30 cellular contexts compared by ENCODE assay signal in genomic region chrX:14073561-14073960, GRCh38. TPM values are rescaled to one million over a fixed set of nuclear protein-coding genes. Genes with fewer than 3 reads are reported as not detected.
DNase-seq lines count a peak whose midpoint lies in the region; ATAC-seq, FAIRE-seq and TF ChIP-seq lines count a peak whose summit lies in the region.
"Had no signal": no experiment of that assay in that cellular context is flagged by ENCODE, and none has a peak within 500 bp of the region (broad histone marks: within the 10 kb centered on the region; RNA-seq: fewer than 3 reads in every experiment).

No MANE protein-coding gene starts in this region.

- no peak overlapping the region for H2BK5ac ChIP-seq in H1 (ENCODE audit: low read depth, low read length)

- no peak overlapping the region for H3K27ac ChIP-seq in A549
- H3K27ac ChIP-seq in H1 (ENCODE audit: low read depth, low read length), result no peak overlapping the region
- H3K27ac ChIP-seq: adrenal gland, esophagus squamous epithelium, lower lobe of right lung, SJSA1, upper lobe of left lung had no signal

- 0 out of 3 replicates have a peak overlapping the region, but pooled peaks have one; percentile 21 for H3K4me2 ChIP-seq in A549
- H3K4me2 ChIP-seq in H1 (ENCODE audit: insufficient read depth in 1 of 2, low read depth in 2 of 2, low read length in 2 of 2), result no peak overlapping the region

- H3K36me3 ChIP-seq in H1 (ENCODE audit: control insufficient read depth in 2 of 4, insufficient read depth in 4 of 4, low read length in 3 of 4), result no peaks in the 10 kb centered on the region
- H3K36me3 ChIP-seq: adrenal gland, esophagus squamous epithelium, lower lobe of right lung, SJSA1, upper lobe of left lung had no signal

- H3K14ac ChIP-seq in H1 (ENCODE audit: insufficient read length), result no peak overlapping the region

- no peak overlapping the region for H4K8ac ChIP-seq in H1 (ENCODE audit: extremely low read depth, insufficient read depth, low read length)

- no peak overlapping the region for H3K4me3 Mint-ChIP-seq in nephron
- H3K4me3 Mint-ChIP-seq: endodermal cell, HFFc6 had no signal

- CTCF ChIA-PET in A549 (lab: Yijun Ruan, JAX), result interaction anchor here (1.3 kb wide), 1 partner anchor 19 kb away, joined by 3 read pairs; no protein-coding TSS in a partner anchor
- CTCF ChIA-PET in H1 (lab: Charles Lee; ENCODE audit: partially characterized antibody), result interaction anchor here (0.8 kb wide), 1 partner anchor 49 kb away, joined by 3 read pairs; no protein-coding TSS in a partner anchor

- no peak overlapping the region for H2BK12ac ChIP-seq in H1 (ENCODE audit: low read depth, low read length)

- no peak overlapping the region for H2AFZ ChIP-seq in H1 (ENCODE audit: low read length)

- H3K4ac ChIP-seq in H1 (replicated peaks; ENCODE audit: insufficient read length, low read depth, low read length), result no peak overlapping the region

- DNase-seq in A549 (ENCODE audit: low read depth in 1 of 2, low spot score in 1 of 2) (peak in 1 of 2 experiments; percentile 8), LNCaP clone FGC (ENCODE audit: low read depth) (peak; percentile 17), H1 (ENCODE audit: low read depth in 1 of 2, low spot score in 2 of 2) (no peak), cerebellar nuclear complex (lab: John Stamatoyannopoulos, UW) (no peak), urothelium cell line (ENCODE audit: low spot score) (no peak), SIG-M5 treated with dmso at 0.1 percent for 504 hours (lab: John Stamatoyannopoulos, UW; ENCODE audit: unreplicated experiment) (no peak)
- DNase-seq: 8988T; activated CD4-positive, alpha-beta T cell treated with anti-CD3 and anti-CD28 coated beads for 48 hours; activated naive CD4-positive, alpha-beta T cell; activated T-cell treated with anti-CD3 and anti-CD28 coated beads, Interleukin-2, amount 50 U/mL, for 48 hours; adrenal gland; COR-L47; DND-41; endodermal cell; esophagus squamous epithelium; HFFc6; KBM-7; lower lobe of right lung; MV-4-11; NCI-H2171; NCI-H524; T-helper 1 cell; upper lobe of left lung had no signal

- H3K9me3 ChIP-seq in A549 (no peaks in the 10 kb centered on the region), H1 (ENCODE audit: insufficient read depth in 2 of 2, low read depth in 1 of 2, low read length in 1 of 2) (no peaks in the 10 kb centered on the region)
- H3K9me3 ChIP-seq: adrenal gland, esophagus squamous epithelium, lower lobe of right lung, SJSA1, upper lobe of left lung had no signal

- H3K9ac ChIP-seq in H1 (replicated peaks in 1 of 4; ENCODE audit: extremely low read depth in 1 of 4, low read depth in 3 of 4, low read length in 3 of 4), result no peak overlapping the region

- no peak overlapping the region for H2BK20ac ChIP-seq in H1 (ENCODE audit: low read length)

- H3K4me1 Mint-ChIP-seq in nephron, result peaks cover 12% of the 10 kb centered on the region
- H3K4me1 Mint-ChIP-seq: endodermal cell had no signal

- no peak overlapping the region for H2AK5ac ChIP-seq in H1 (ENCODE audit: low read depth, low read length)

- POLR2A ChIA-PET in A549 (lab: Yijun Ruan, JAX) (no interaction called here), H1 (lab: Charles Lee; ENCODE audit: partially characterized antibody) (no interaction called here)

- no peak for TF ChIP-seq POLR2A in A549 (IDR thresholded peaks at IDR 0.05; ENCODE audit: low read length)
- no peak for TF ChIP-seq POLR2A in H1 (IDR thresholded peaks at IDR 0.05; ENCODE audit: control extremely low read depth in 1 of 2, low read depth in 2 of 2, low read length in 2 of 2)

- H3K36me3 Mint-ChIP-seq in nephron (ENCODE audit: low read depth), result no peaks in the 10 kb centered on the region

- no peak for TF ChIP-seq RAD21 in A549 (conservative IDR thresholded peaks at IDR 0.05 in 1 of 2, IDR thresholded peaks at IDR 0.05 in 1 of 2)
- TF ChIP-seq RAD21 in H1 (IDR thresholded peaks at IDR 0.05 in 1 of 2, conservative IDR thresholded peaks at IDR 0.05 in 1 of 2; ENCODE audit: low read depth in 2 of 2, low read length in 2 of 2), result no peak

- H3K23ac ChIP-seq in H1 (ENCODE audit: insufficient read length), result no peak overlapping the region

- FAIRE-seq in A549 (lab: Jason Lieb, UNC) (peak; percentile 96), H1 (lab: Jason Lieb, UNC) (peak; percentile 79), urothelium cell line (lab: Jason Lieb, UNC) (no peak)
- FAIRE-seq: GM12878, keratinocyte, RCC 7860, TTC549 had no signal

- no peaks in the 10 kb centered on the region for H3K27me3 Mint-ChIP-seq in nephron (ENCODE audit: low read depth)

- H3K4me1 ChIP-seq in A549 (no peaks in the 10 kb centered on the region; the same call in 2 of the 3 replicates), H1 (replicated peaks in 1 of 4; ENCODE audit: control insufficient read depth in 3 of 4, insufficient read depth in 4 of 4, low read length in 3 of 4) (no peaks in the 10 kb centered on the region)
- H3K4me1 ChIP-seq: adrenal gland, lower lobe of right lung, SJSA1, upper lobe of left lung had no signal

- H3K18ac ChIP-seq in H1 (ENCODE audit: extremely low read depth, low read length), result no peak overlapping the region

- H3K79me1 ChIP-seq in H1 (ENCODE audit: low read depth, low read length), result no peaks in the 10 kb centered on the region

- no peak overlapping the region for H4K91ac ChIP-seq in H1 (replicated peaks; ENCODE audit: insufficient read length, low read length)

- H3K4me3 ChIP-seq in A549 (no peak overlapping the region), LNCaP clone FGC (ENCODE audit: low read depth, low read length) (no peak overlapping the region), H1 (ENCODE audit: extremely low read depth in 1 of 4, insufficient read depth in 2 of 4, low read depth in 3 of 4, low read length in 4 of 4) (no peak overlapping the region)
- H3K4me3 ChIP-seq: adrenal gland, esophagus squamous epithelium, GM12878, lower lobe of right lung, SJSA1, upper lobe of left lung had no signal

- no peaks in the 10 kb centered on the region for H4K20me1 ChIP-seq in H1 (replicated peaks in 1 of 2; ENCODE audit: control insufficient read depth in 1 of 2, insufficient read depth in 2 of 2, low read length in 2 of 2)

- H3K9me3 Mint-ChIP-seq in nephron, result no peaks in the 10 kb centered on the region
- H3K9me3 Mint-ChIP-seq: HFFc6 had no signal

- no peak for TF ChIP-seq CTCF in A549 (IDR thresholded peaks at IDR 0.05)
- no peak for TF ChIP-seq CTCF in LNCaP clone FGC (IDR thresholded peaks at IDR 0.05; ENCODE audit: control insufficient read depth, extremely low read depth, insufficient read depth)
- no peak for TF ChIP-seq CTCF in H1 (IDR thresholded peaks at IDR 0.05; ENCODE audit: control extremely low read depth in 1 of 3, insufficient read depth in 1 of 3, low read depth in 1 of 3, low read length in 3 of 3)
- TF ChIP-seq CTCF in nephron (IDR thresholded peaks at IDR 0.05; ENCODE audit: unreplicated experiment in 3 of 3), result no peak

- no peaks in the 10 kb centered on the region for H3K79me2 ChIP-seq in H1 (ENCODE audit: control insufficient read depth in 1 of 2, insufficient read depth in 2 of 2, low read length in 2 of 2)

- H3K27ac Mint-ChIP-seq in nephron, result peak overlapping the region; percentile 48 to 68 (median 49)
- H3K27ac Mint-ChIP-seq: endodermal cell, HFFc6 had no signal

- ATAC-seq in A549, result no peak; a peak in 1 of 6 replicates
- no peak for ATAC-seq in GM21526 (IDR thresholded peaks at IDR 0.05; ENCODE audit: low FRiP score, unreplicated experiment)
- ATAC-seq: GM12878, lower lobe of right lung had no signal

- no peaks in the 10 kb centered on the region for H3K23me2 ChIP-seq in H1 (ENCODE audit: low read depth, low read length)

- no peak overlapping the region for H2BK120ac ChIP-seq in H1 (replicated peaks; ENCODE audit: low read depth, low read length)

- TF ChIP-seq EP300 in A549 (IDR thresholded peaks at IDR 0.05) (no peak), H1 (IDR thresholded peaks at IDR 0.05; ENCODE audit: borderline replicate concordance in 1 of 2, low read depth in 2 of 2, low read length in 2 of 2) (no peak)

- H2BK15ac ChIP-seq in H1 (ENCODE audit: low read length), result no peak overlapping the region

- H3K56ac ChIP-seq in H1 (replicated peaks; ENCODE audit: insufficient read length, low read depth, low read length), result no peak overlapping the region

- H4K5ac ChIP-seq in H1 (ENCODE audit: insufficient read length, low read depth, low read length), result no peak overlapping the region

- H3K27me3 ChIP-seq in H1 (replicated peaks in 1 of 4; ENCODE audit: control insufficient read depth in 3 of 4, extremely low read depth in 1 of 4, insufficient read depth in 3 of 4, low read length in 3 of 4), result no peaks in the 10 kb centered on the region
- H3K27me3 ChIP-seq: esophagus squamous epithelium, SJSA1, upper lobe of left lung had no signal

TF ChIP-seq in H1, 55 proteins besides CTCF, POLR2A, EP300 and RAD21 (continues in another document):
- TF ChIP-seq POU5F1 (IDR thresholded peaks at IDR 0.05; ENCODE audit: low read depth, low read length), result no peak
- no peak for TF ChIP-seq CEBPB (IDR thresholded peaks at IDR 0.05; ENCODE audit: low read depth, low read length)
- TF ChIP-seq E2F6 (IDR thresholded peaks at IDR 0.05), result no peak
- TF ChIP-seq ASH2L (IDR thresholded peaks at IDR 0.05; ENCODE audit: low read length), result no peak
- no peak for TF ChIP-seq FOSL1 (IDR thresholded peaks at IDR 0.05; ENCODE audit: insufficient read depth, low read depth, low read length)
- no peak for TF ChIP-seq RNF2 (IDR thresholded peaks at IDR 0.05; ENCODE audit: borderline replicate concordance, low read depth, low read length, missing control alignments, poor library complexity, severe bottlenecking)

RNA-seq across cellular contexts. Expression of gene GEMIN8, which starts 43.9 kb away (rescaled TPM):
- polyA plus RNA-seq in A549 (2011; rRNA removed), result 21.8 and 27.5 TPM in 2 replicates
- polyA plus RNA-seq in A549 (2012; cell fraction: cytosol; rRNA removed), result 19.6 and 20.8 TPM in 2 replicates
- polyA plus RNA-seq in A549 (2012; cell fraction: nucleus; rRNA removed), result 23.3 and 23.7 TPM in 2 replicates
- polyA plus RNA-seq in A549 (2017; fragmentation: RNase III; extraction: RNeasy Plus Mini Kit Qiagen cat#74134 plus additional on column Dnase treatment), result 13.9 to 15.9 TPM (median 14.2 TPM) in 3 replicates
- 19.1 and 23.6 TPM in 2 replicates for polyA minus RNA-seq in A549 (2011; rRNA and poly(A)+ RNA removed)
- 18.2 and 19.9 TPM in 2 replicates for total RNA-seq in H1 (2021; fragmentation: NEBNext Ultra II Directional; extraction: Animal tissue kit (Norgen Biotek cat#: 25700))
- 28.9 and 31.4 TPM in 2 replicates for polyA plus RNA-seq in H1 (2011; rRNA removed)
- polyA plus RNA-seq in H1 (2011; cell fraction: cytosol; rRNA removed), result 39.5 TPM
- polyA plus RNA-seq in H1 (2011; cell fraction: nucleus; rRNA removed), result 32.5 TPM
- polyA plus RNA-seq in H1 (2012, experiment 1 of 2), result 20.8 to 24.7 TPM (median 24.0 TPM) in 4 replicates
- 19.9 TPM for polyA plus RNA-seq in H1 (2012, experiment 2 of 2)
- polyA plus RNA-seq in H1 (2013, experiment 1 of 2), result 14.2 TPM
- 13.2 TPM for polyA plus RNA-seq in H1 (2013, experiment 2 of 2)
- 44.5 and 44.7 TPM in 2 replicates for polyA minus RNA-seq in H1 (2011; rRNA and poly(A)+ RNA removed)
- polyA minus RNA-seq in H1 (2011; cell fraction: cytosol; rRNA and poly(A)+ RNA removed), result 13.7 TPM
- polyA minus RNA-seq in H1 (2011; cell fraction: nucleus; rRNA and poly(A)+ RNA removed), result 22.4 TPM
